ENCODE assay signal across 14 cellular contexts in genomic region chr6:104993576-104993975, GRCh38. TPM values are rescaled to one million over a fixed set of nuclear protein-coding genes. Genes with fewer than 3 reads are reported as not detected.
"Had no signal": no experiment of that assay in that cellular context is flagged by ENCODE, and none has a peak within 500 bp of the region (broad histone marks: within the 10 kb centered on the region; RNA-seq: fewer than 3 reads in every experiment).

No MANE protein-coding gene starts in this region.

RNA-seq across cellular contexts. Expression of gene LIN28B, which starts 36.7 kb away (rescaled TPM):
- total RNA-seq: activated naive CD4-positive, alpha-beta T cell treated with anti-CD3 and anti-CD28 coated beads for 36 hours; activated naive CD4-positive, alpha-beta T cell treated with anti-CD3 and anti-CD28 coated beads, Interleukin-2, amount 50 U/mL, for 72 hours; activated naive CD8-positive, alpha-beta T cell treated with anti-CD3 and anti-CD28 coated beads, Interleukin-2, amount 10 ng/mL, durations not matched to agents 7 days and 5 days; activated T-cell treated with anti-CD3 and anti-CD28 coated beads, Interleukin-2, amount 50 U/mL, for 72 hours; activated T-helper 1 cell treated with anti-CD3 and anti-CD28 coated beads, Interleukin-12 subunit alpha, Interleukin-12 subunit beta, Interleukin-2, Interleukin-4 antibody, amounts not matched to agents 30 ng/mL and 10 ng/mL and 1 ng/mL, durations not matched to agents 14 hours and 24 hours and 36 hours; activated T-helper 17 cell treated with anti-CD3 and anti-CD28 coated beads, Interleukin-2, amount 50 U/mL, for 72 hours; aorta; ascending aorta; body of pancreas; breast epithelium; bronchial epithelial cell; cardiac septum; chondrocyte had no signal
- polyA plus RNA-seq: adipose tissue, aorta had no signal
